In genomic region chr17:36485027-36485426, GRCh38 we compare ENCODE assay signal across 12 cellular contexts. TPM values are rescaled to one million over a fixed set of nuclear protein-coding genes. Genes with fewer than 3 reads are reported as not detected.
DNase-seq lines count a peak whose midpoint lies in the region; ATAC-seq and TF ChIP-seq lines count a peak whose summit lies in the region.
"Had no signal": no experiment of that assay in that cellular context is flagged by ENCODE, and none has a peak within 500 bp of the region (broad histone marks: within the 10 kb centered on the region; RNA-seq: fewer than 3 reads in every experiment).

No MANE protein-coding gene starts in this region.

- H3K4me3 ChIP-seq in endodermal cell (ENCODE audit: low read length): no peak overlapping the region

- H3K27me3 Mint-ChIP-seq in activated naive CD4-positive, alpha-beta T cell treated with anti-CD3 and anti-CD28 coated beads, Interleukin-2, amount 10 ng/mL, durations not matched to agents 7 days and 5 days: peaks cover 28% of the 10 kb centered on the region
- H3K27me3 Mint-ChIP-seq in WTC11 (ENCODE audit: low read depth) (peaks cover 60% of the 10 kb centered on the region), endodermal cell (ENCODE audit: insufficient read depth) (peaks cover 43% of the 10 kb centered on the region), type B pancreatic cell (peaks cover 24% of the 10 kb centered on the region)

- WGBS in endodermal cell (ENCODE audit: insufficient coverage in 1 of 2, insufficient read length in 1 of 2), 2 experiments: 82 to 93% methylated on average over 8 of the region's 8 CpGs

- peaks cover 28% of the 10 kb centered on the region for H3K27me3 ChIP-seq in endodermal cell (ENCODE audit: control insufficient read depth, insufficient read depth, low read length, poor library complexity, severe bottlenecking)
- H3K27me3 ChIP-seq: testis had no signal

- H3K9ac ChIP-seq in endodermal cell (ENCODE audit: extremely low read depth, low read length, poor library complexity, severe bottlenecking): no peak overlapping the region
- H3K9ac ChIP-seq: parathyroid adenoma had no signal

- peaks cover 54% of the 10 kb centered on the region for H3K4me1 Mint-ChIP-seq in activated naive CD4-positive, alpha-beta T cell treated with anti-CD3 and anti-CD28 coated beads, Interleukin-2, amount 10 ng/mL, durations not matched to agents 7 days and 5 days
- H3K4me1 Mint-ChIP-seq in WTC11: peaks cover 29% of the 10 kb centered on the region
- H3K4me1 Mint-ChIP-seq in endodermal cell: peaks cover 9% of the 10 kb centered on the region
- peaks cover 24% of the 10 kb centered on the region for H3K4me1 Mint-ChIP-seq in type B pancreatic cell (ENCODE audit: unreplicated experiment)

- CTCF ChIA-PET in activated naive CD4-positive, alpha-beta T cell treated with anti-CD3 and anti-CD28 coated beads, Interleukin-2, amount 10 ng/mL, durations not matched to agents 7 days and 5 days (lab: Charles Lee): interaction anchor here (1.0 kb wide), 1 partner anchor 516 kb away, joined by 3 read pairs; no protein-coding TSS in a partner anchor
- CTCF ChIA-PET in WTC11 (lab: Charles Lee): interaction anchor here (1.2 to 1.3 kb wide), 2 partner anchors 107 to 503 kb away, joined by 3 read pairs; no protein-coding TSS in a partner anchor

- no peak for ATAC-seq in WTC11

- DNase-seq in activated naive CD4-positive, alpha-beta T cell treated with anti-CD3 and anti-CD28 coated beads, Interleukin-2, amount 10 ng/mL, durations not matched to agents 7 days and 5 days: no peak
- DNase-seq in activated naive CD4-positive, alpha-beta T cell treated with Interleukin-2 at 50 U/mL for 16 hours: no peak
- DNase-seq in WTC11 (ENCODE audit: low spot score) (no peak), endodermal cell (no peak), type B pancreatic cell (ENCODE audit: extremely low spot score, unreplicated experiment) (no peak), NCI-H748 treated with DMSO at 0.1 percent for 48 hours (lab: John Stamatoyannopoulos, UW) (no peak), middle frontal gyrus (ENCODE audit: extremely low spot score, low spot score) (no peak), C1 segment of cervical spinal cord (lab: John Stamatoyannopoulos, UW) (no peak)
- DNase-seq: NCI-H2029, T1000, testis had no signal

- H3K4me1 ChIP-seq in endodermal cell (ENCODE audit: control insufficient read depth, insufficient read depth, low read length): peaks cover 4% of the 10 kb centered on the region

- H3K36me3 Mint-ChIP-seq in activated naive CD4-positive, alpha-beta T cell treated with anti-CD3 and anti-CD28 coated beads, Interleukin-2, amount 10 ng/mL, durations not matched to agents 7 days and 5 days: peaks cover 11% of the 10 kb centered on the region
- H3K36me3 Mint-ChIP-seq in WTC11: no peaks in the 10 kb centered on the region; the same call in 1 of the 2 replicates
- H3K36me3 Mint-ChIP-seq in endodermal cell (ENCODE audit: low read depth): peaks cover 14% of the 10 kb centered on the region
- H3K36me3 Mint-ChIP-seq in type B pancreatic cell: peaks cover 14% of the 10 kb centered on the region

- H3K27ac ChIP-seq in endodermal cell (ENCODE audit: low read depth, low read length): no peak overlapping the region
- H3K27ac ChIP-seq: parathyroid adenoma, testis had no signal

- POLR2A ChIA-PET in WTC11 (lab: Charles Lee): no interaction called here

- no peaks in the 10 kb centered on the region for H3K9me3 Mint-ChIP-seq in activated naive CD4-positive, alpha-beta T cell treated with anti-CD3 and anti-CD28 coated beads, Interleukin-2, amount 10 ng/mL, durations not matched to agents 7 days and 5 days
- H3K9me3 Mint-ChIP-seq in WTC11: no peaks in the 10 kb centered on the region
- H3K9me3 Mint-ChIP-seq in endodermal cell: no peaks in the 10 kb centered on the region
- no peaks in the 10 kb centered on the region for H3K9me3 Mint-ChIP-seq in type B pancreatic cell

- no peak overlapping the region for H3K27ac Mint-ChIP-seq in activated naive CD4-positive, alpha-beta T cell treated with anti-CD3 and anti-CD28 coated beads, Interleukin-2, amount 10 ng/mL, durations not matched to agents 7 days and 5 days
- H3K27ac Mint-ChIP-seq in WTC11 (no peak overlapping the region), endodermal cell (no peak overlapping the region), type B pancreatic cell (no peak overlapping the region)

- no peaks in the 10 kb centered on the region for H3K9me3 ChIP-seq in endodermal cell (ENCODE audit: control insufficient read depth, low read length)
- H3K9me3 ChIP-seq: testis had no signal

- H3K4me3 Mint-ChIP-seq in activated naive CD4-positive, alpha-beta T cell treated with anti-CD3 and anti-CD28 coated beads, Interleukin-2, amount 10 ng/mL, durations not matched to agents 7 days and 5 days: peak overlapping the region; percentile 97
- H3K4me3 Mint-ChIP-seq in WTC11 (peak overlapping the region; percentile 99; the same call in 1 of the 2 replicates), endodermal cell (peak overlapping the region; percentile 94), type B pancreatic cell (peak overlapping the region; percentile 100)

- TF ChIP-seq CTCF in WTC11 (IDR thresholded peaks at IDR 0.05): no peak
- TF ChIP-seq CTCF in endodermal cell (conservative IDR thresholded peaks at IDR 0.05): no peak
- no peak for TF ChIP-seq CTCF in type B pancreatic cell (conservative IDR thresholded peaks at IDR 0.05)

- H3K36me3 ChIP-seq in endodermal cell (ENCODE audit: control insufficient read depth, insufficient read depth, low read length): peaks cover 14% of the 10 kb centered on the region

TF ChIP-seq in WTC11, 78 proteins besides CTCF, POLR2A, EP300 and RAD21 (continues in another document):
- TF ChIP-seq, protein P1, sequence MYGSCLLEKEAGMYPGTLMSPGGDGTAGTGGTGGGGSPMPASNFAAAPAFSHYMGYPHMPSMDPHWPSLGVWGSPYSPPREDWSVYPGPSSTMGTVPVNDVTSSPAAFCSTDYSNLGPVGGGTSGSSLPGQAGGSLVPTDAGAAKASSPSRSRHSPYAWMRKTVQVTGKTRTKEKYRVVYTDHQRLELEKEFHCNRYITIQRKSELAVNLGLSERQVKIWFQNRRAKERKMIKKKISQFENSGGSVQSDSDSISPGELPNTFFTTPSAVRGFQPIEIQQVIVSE (CRISPR knock-in tag; IDR thresholded peaks at IDR 0.05; ENCODE audit: borderline replicate concordance): no peak
- TF ChIP-seq ZNF425 (CRISPR knock-in tag; conservative IDR thresholded peaks at IDR 0.05): no peak

RNA-seq across cellular contexts. Expression of gene ZNHIT3, which starts 1.5 kb away (rescaled TPM):
- total RNA-seq in WTC11 (2021) (44.4 to 47.3 TPM (median 47.0 TPM) in 3 replicates), endodermal cell (10 to 100 TPM; 59.6 to 67.3 TPM), type B pancreatic cell (ENCODE audit: low replicate concordance) (34.6 and 43.3 TPM in 2 replicates)
- polyA plus RNA-seq in endodermal cell (2013, experiment 1 of 2): 64.3 TPM
- polyA plus RNA-seq in endodermal cell (2013, experiment 2 of 2): 67.4 TPM

RNA-seq across cellular contexts. Expression of gene MYO19, which starts 49.6 kb away (rescaled TPM):
- total RNA-seq in WTC11 (2021): 119 to 146 TPM (median 128 TPM) in 3 replicates
- 100 to 1,000 TPM; 133 to 154 TPM for total RNA-seq in endodermal cell
- 63.3 TPM for polyA plus RNA-seq in endodermal cell (2013, experiment 1 of 2)
- 51.5 TPM for polyA plus RNA-seq in endodermal cell (2013, experiment 2 of 2)
- total RNA-seq in type B pancreatic cell (ENCODE audit: low replicate concordance): 71.3 and 94.7 TPM in 2 replicates

RNA-seq across cellular contexts. Expression of gene PIGW, which starts 49.8 kb away (rescaled TPM):
- total RNA-seq in WTC11 (2021) (14.6 to 21.7 TPM (median 15.1 TPM) in 3 replicates), endodermal cell (10 to 100 TPM; 10.8 to 16.6 TPM), type B pancreatic cell (ENCODE audit: low replicate concordance) (11.1 and 13.5 TPM in 2 replicates)
- polyA plus RNA-seq in endodermal cell (2013, experiment 1 of 2): 7.1 TPM
- 7.6 TPM for polyA plus RNA-seq in endodermal cell (2013, experiment 2 of 2)

RNA-seq across cellular contexts. Expression of gene GGNBP2, which starts 59.7 kb away (rescaled TPM):
- total RNA-seq in WTC11 (2021) (38.1 to 49.6 TPM (median 42.0 TPM) in 3 replicates), endodermal cell (10 to 100 TPM; 56.8 to 61.6 TPM), type B pancreatic cell (ENCODE audit: low replicate concordance) (63.7 and 72.0 TPM in 2 replicates)
- polyA plus RNA-seq in endodermal cell (2013, experiment 1 of 2): 61.1 TPM
- polyA plus RNA-seq in endodermal cell (2013, experiment 2 of 2): 57.6 TPM
